9 cellular contexts compared by ENCODE assay signal in the genomic region with DNA sequence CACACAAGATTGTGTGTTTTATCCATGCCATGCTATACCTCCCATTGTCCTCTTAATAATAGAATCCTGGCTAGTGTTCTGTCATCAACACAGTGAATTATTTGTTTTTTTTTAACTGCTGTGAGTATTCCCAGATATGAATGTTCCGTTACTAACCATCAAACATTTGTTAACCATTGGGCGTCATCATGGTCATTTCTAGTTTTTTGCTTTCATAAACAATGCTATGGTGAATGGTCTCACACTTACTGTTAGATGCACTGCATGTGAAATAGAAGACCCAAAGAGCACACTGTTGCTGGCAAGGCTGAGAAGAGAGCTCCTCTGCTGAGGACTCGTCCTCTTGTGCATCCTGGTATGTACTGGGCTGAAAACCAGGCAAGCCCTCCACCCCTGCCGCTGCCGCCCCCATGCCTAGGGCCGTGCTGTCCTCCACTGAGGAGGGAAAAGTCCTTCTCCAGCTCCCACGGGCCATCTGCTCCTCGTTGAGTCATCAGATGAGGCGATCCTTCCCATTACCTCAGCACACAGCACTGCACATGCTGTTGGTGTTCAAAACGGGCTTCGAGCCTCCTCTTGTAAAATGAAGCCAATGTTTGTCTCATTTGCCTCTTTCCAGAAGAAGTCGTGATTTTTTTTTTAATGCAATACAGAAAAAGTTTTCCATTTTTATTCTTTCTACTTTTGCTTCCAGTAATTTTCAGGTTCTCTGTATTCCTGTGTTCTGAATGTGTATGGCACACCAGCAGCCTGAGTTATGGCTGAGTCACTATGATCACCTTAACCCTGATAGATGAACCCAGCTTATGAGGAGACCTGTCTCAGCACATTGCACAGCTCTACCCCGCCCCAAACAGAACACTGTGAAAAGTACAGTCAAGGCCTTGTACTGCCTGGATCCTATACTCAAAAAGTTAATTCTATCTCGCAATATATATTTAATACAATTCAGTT.
DNase-seq lines count a peak whose midpoint lies in the region; ATAC-seq and TF ChIP-seq lines count a peak whose summit lies in the region.
"Had no signal": no experiment of that assay in that cellular context is flagged by ENCODE, and none has a peak within 500 bp of the region (broad histone marks: within the 10 kb centered on the region; RNA-seq: fewer than 3 reads in every experiment).

No MANE protein-coding gene starts in this region.

- no peak for TF ChIP-seq CTCF in cardiac fibroblast (IDR thresholded peaks at IDR 0.05; ENCODE audit: low read depth, low read length)
- no peak for TF ChIP-seq CTCF in thoracic aorta (IDR thresholded peaks at IDR 0.05)

- H3K4me1 ChIP-seq in thoracic aorta (ENCODE audit: control insufficient read depth in 1 of 2, low read depth in 2 of 2), result peaks cover 31 to 73% of the 10 kb centered on the region in 2 donors

- no peaks in the 10 kb centered on the region for H3K9me3 Mint-ChIP-seq in natural killer cell treated with Interleukin-12 subunit alpha and Interleukin-12 subunit beta and Interleukin-15 and Interleukin-18, amount 100 ng/mL, for 72 hours

- H3K27me3 Mint-ChIP-seq in natural killer cell treated with Interleukin-12 subunit alpha and Interleukin-12 subunit beta and Interleukin-15 and Interleukin-18, amount 100 ng/mL, for 72 hours, result no peaks in the 10 kb centered on the region

- no peaks in the 10 kb centered on the region for H3K9me3 ChIP-seq in thoracic aorta

- no peaks in the 10 kb centered on the region for H3K36me3 ChIP-seq in thoracic aorta

- H3K4me3 ChIP-seq in cardiac fibroblast (replicated peaks in 1 of 2; ENCODE audit: low read depth in 2 of 2, low read length in 2 of 2) (no peak overlapping the region), thoracic aorta (no peak overlapping the region)

- no peaks in the 10 kb centered on the region for H3K27me3 ChIP-seq in thoracic aorta (replicated peaks; ENCODE audit: insufficient read depth)

- no peak overlapping the region for H3K4me3 Mint-ChIP-seq in natural killer cell treated with Interleukin-12 subunit alpha and Interleukin-12 subunit beta and Interleukin-15 and Interleukin-18, amount 100 ng/mL, for 72 hours

- peaks cover 5 to 6% of the 10 kb centered on the region in 2 donors for H3K4me1 Mint-ChIP-seq in natural killer cell treated with Interleukin-12 subunit alpha and Interleukin-12 subunit beta and Interleukin-15 and Interleukin-18, amount 100 ng/mL, for 72 hours (ENCODE audit: low read depth in 2 of 2)

- peak; percentile 80 for ATAC-seq in thoracic aorta (ENCODE audit: insufficient number of reproducible peaks, low FRiP score, low read depth)
- ATAC-seq in HG03095 (IDR thresholded peaks at IDR 0.05; ENCODE audit: unreplicated experiment), result no peak
- ATAC-seq in GM21737 (IDR thresholded peaks at IDR 0.05; ENCODE audit: unreplicated experiment), result no peak
- ATAC-seq in natural killer cell treated with Interleukin-12 subunit alpha and Interleukin-12 subunit beta and Interleukin-15 and Interleukin-18, amount 100 ng/mL, for 72 hours, result no peak

- no peak overlapping the region for H3K27ac Mint-ChIP-seq in natural killer cell treated with Interleukin-12 subunit alpha and Interleukin-12 subunit beta and Interleukin-15 and Interleukin-18, amount 100 ng/mL, for 72 hours

- peak overlapping the region; percentile 80 to 84 for H3K27ac ChIP-seq in thoracic aorta

- DNase-seq in M059J (ENCODE audit: low read depth) (peak; percentile 89), cardiac fibroblast (ENCODE audit: low read depth in 2 of 2) (peak; percentile 68 to 93), kidney tubule cell (ENCODE audit: low spot score) (peak; percentile 77), thoracic aorta (ENCODE audit: low spot score) (peak; percentile 45), NCI-H146 treated with DMSO at 0.1 percent for 48 hours (lab: John Stamatoyannopoulos, UW; ENCODE audit: unreplicated experiment) (no peak)
- DNase-seq in natural killer cell treated with Interleukin-12 subunit alpha and Interleukin-12 subunit beta and Interleukin-15 and Interleukin-18, amount 100 ng/mL, for 72 hours (ENCODE audit: low spot score), result no peak
- DNase-seq: GOT3 had no signal

- no peaks in the 10 kb centered on the region for H3K36me3 Mint-ChIP-seq in natural killer cell treated with Interleukin-12 subunit alpha and Interleukin-12 subunit beta and Interleukin-15 and Interleukin-18, amount 100 ng/mL, for 72 hours

Comparison
In these comparisons a context has a peak if more than half of its experiments do, and no peak if none do; other contexts are left out.
1. DNase-seq: peak in M059J (single experiment), cardiac fibroblast (2 of 2), kidney tubule cell (single experiment) and thoracic aorta (single experiment); none in NCI-H146 treated with DMSO at 0.1 percent for 48 hours (single experiment) and natural killer cell treated with Interleukin-12 subunit alpha and Interleukin-12 subunit beta and Interleukin-15 and Interleukin-18, amount 100 ng/mL, for 72 hours (single experiment).